In genomic region chr7:97246317-97246716, GRCh38 we compare ENCODE assay signal across 6 cellular contexts.
"Had no signal": no experiment of that assay in that cellular context is flagged by ENCODE, and none has a peak within 500 bp of the region (broad histone marks: within the 10 kb centered on the region; RNA-seq: fewer than 3 reads in every experiment).

No MANE protein-coding gene starts in this region.

- H3K4me1 Mint-ChIP-seq: GM23338, H9, IgD-negative memory B cell had no signal

- H3K36me3 Mint-ChIP-seq: IgD-negative memory B cell had no signal

- H3K27ac ChIP-seq: HL-60 had no signal

- H3K27ac Mint-ChIP-seq: GM23338, H9, HFFc6, IgD-negative memory B cell had no signal

- H3K4me3 Mint-ChIP-seq: GM23338, H9, HFFc6, IgD-negative memory B cell had no signal

- DNase-seq: H9, HCEC 1CT, HFFc6 had no signal

- H3K4me3 ChIP-seq: GM23338 had no signal

- H3K27me3 Mint-ChIP-seq: IgD-negative memory B cell had no signal
